11 cellular contexts compared by ENCODE assay signal in the genomic region with DNA sequence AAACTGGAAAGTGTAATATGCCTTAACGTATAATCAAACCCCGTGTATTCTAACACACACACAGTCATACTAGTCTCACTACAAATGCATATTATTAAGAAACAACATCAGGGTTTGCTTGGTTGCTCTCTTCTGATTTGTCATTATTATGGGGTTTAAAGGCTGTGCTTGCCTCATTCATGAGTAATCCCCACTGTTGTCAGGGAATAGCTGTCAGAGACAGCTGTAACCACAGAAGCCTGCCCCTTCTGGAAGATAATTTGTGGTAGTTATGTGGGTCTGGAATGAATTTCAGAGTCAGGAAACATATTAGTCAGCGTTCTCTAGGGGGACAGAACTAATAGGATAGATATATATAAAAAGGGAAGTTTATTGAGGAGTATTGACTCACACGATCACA.
DNase-seq lines count a peak whose midpoint lies in the region; ATAC-seq, FAIRE-seq and TF ChIP-seq lines count a peak whose summit lies in the region.
"Had no signal": no experiment of that assay in that cellular context is flagged by ENCODE, and none has a peak within 500 bp of the region (broad histone marks: within the 10 kb centered on the region; RNA-seq: fewer than 3 reads in every experiment).

No MANE protein-coding gene starts in this region.

- intact Hi-C loops in HepG2 (cut with micrococcal nuclease; ENCODE audit: unreplicated experiment): no loop called here

- H3K4me3 ChIP-seq in fibroblast of lung (replicated peaks in 1 of 4; ENCODE audit: control extremely low read depth in 1 of 4, insufficient read depth in 1 of 4, low read depth in 3 of 4, low read length in 4 of 4) (no peak overlapping the region), osteoblast (ENCODE audit: insufficient read depth, low read length) (no peak overlapping the region), HepG2 (replicated peaks in 1 of 3; ENCODE audit: insufficient read depth in 1 of 3, low read depth in 2 of 3, low read length in 3 of 3) (no peak overlapping the region)

- POLR2A ChIA-PET in HepG2 (lab: Yijun Ruan, JAX): no interaction called here

- no peak overlapping the region for H3K9ac ChIP-seq in fibroblast of lung (ENCODE audit: insufficient read depth, low read length)
- no peak overlapping the region for H3K9ac ChIP-seq in HepG2 (ENCODE audit: insufficient read depth, low read depth, low read length)

- no peaks in the 10 kb centered on the region for H4K20me1 ChIP-seq in fibroblast of lung (ENCODE audit: control insufficient read depth, extremely low read depth, insufficient read depth, low read length)
- no peaks in the 10 kb centered on the region for H4K20me1 ChIP-seq in osteoblast (ENCODE audit: insufficient read depth, low read length)
- no peaks in the 10 kb centered on the region for H4K20me1 ChIP-seq in HepG2 (ENCODE audit: insufficient read depth, low read length)

- DNase-seq in CD1c-positive myeloid dendritic cell (ENCODE audit: extremely low spot score) (peak; percentile 20), RCC 7860 (ENCODE audit: low spot score) (peak; percentile 86), fibroblast of lung (ENCODE audit: low read depth in 2 of 2) (peak; percentile 0 to 99), osteoblast (ENCODE audit: insufficient read length, low spot score, missing footprints) (no peak), NCI-H510A treated with DMSO at 0.1 percent for 48 hours (lab: John Stamatoyannopoulos, UW) (no peak), NCI-H446 (lab: John Stamatoyannopoulos, UW) (no peak), HepG2 (ENCODE audit: low spot score) (no peak)
- no peak for DNase-seq in stimulated activated effector memory CD8-positive, alpha-beta T cell treated with anti-CD3 and anti-CD28 coated beads, Interleukin-12 subunit alpha, Interleukin-12 subunit beta, amount 100 ng/mL, for 72 hours (ENCODE audit: low spot score in 2 of 2)
- DNase-seq: activated T-cell treated with anti-CD3 and anti-CD28 coated beads, Interleukin-2, amount 50 U/mL, for 48 hours; midbrain had no signal

- TF ChIP-seq EP300 in HepG2 (IDR thresholded peaks at IDR 0.05; ENCODE audit: low read depth in 2 of 2, low read length in 2 of 2) (no peak), HepG2 (CRISPR knock-in tag; IDR thresholded peaks at IDR 0.05; ENCODE audit: borderline replicate concordance) (no peak)

- peak overlapping the region; percentile 31 for H3K27ac ChIP-seq in fibroblast of lung (ENCODE audit: insufficient read depth, low read length)
- peak overlapping the region; percentile 91 for H3K27ac ChIP-seq in osteoblast (ENCODE audit: low read depth, low read length)
- no peak overlapping the region for H3K27ac ChIP-seq in HepG2 (ENCODE audit: extremely low read length, insufficient read depth, low read length)

- CTCF ChIA-PET in HepG2 (lab: Yijun Ruan, JAX; ENCODE audit: low intra/inter-chr PET ratio, low total read pairs): no interaction called here

- FAIRE-seq in RCC 7860 (lab: Jason Lieb, UNC): peak; percentile 93
- FAIRE-seq in HepG2 (lab: Jason Lieb, UNC): no peak
- FAIRE-seq: GM19239 had no signal

- TF ChIP-seq POLR2A in HepG2 (IDR thresholded peaks at IDR 0.05; ENCODE audit: insufficient read depth in 1 of 2, low read depth in 2 of 2, low read length in 2 of 2): no peak

- H3K9me3 ChIP-seq in fibroblast of lung (ENCODE audit: control insufficient read depth, insufficient read depth, low read depth, low read length) (no peaks in the 10 kb centered on the region), osteoblast (ENCODE audit: low read depth, low read length) (no peaks in the 10 kb centered on the region), HepG2 (ENCODE audit: low read length) (peaks cover 36% of the 10 kb centered on the region)

- H3K4me1 Mint-ChIP-seq in stimulated activated effector memory CD8-positive, alpha-beta T cell treated with anti-CD3 and anti-CD28 coated beads, Interleukin-12 subunit alpha, Interleukin-12 subunit beta, amount 100 ng/mL, for 72 hours: no peaks in the 10 kb centered on the region

- H3K36me3 Mint-ChIP-seq in stimulated activated effector memory CD8-positive, alpha-beta T cell treated with anti-CD3 and anti-CD28 coated beads, Interleukin-12 subunit alpha, Interleukin-12 subunit beta, amount 100 ng/mL, for 72 hours: no peaks in the 10 kb centered on the region

- H3K27me3 ChIP-seq in fibroblast of lung (ENCODE audit: control insufficient read depth, insufficient read depth, low read length): no peaks in the 10 kb centered on the region
- H3K27me3 ChIP-seq in osteoblast (ENCODE audit: insufficient read depth, low read length): no peaks in the 10 kb centered on the region
- H3K27me3 ChIP-seq in HepG2 (ENCODE audit: control insufficient read depth in 1 of 2, insufficient read depth in 2 of 2, low read length in 2 of 2): no peaks in the 10 kb centered on the region

- in situ Hi-C loops in HepG2 (cut with HindIII; ENCODE audit: extremely low pct_ligation_motif_present, low pct_unique_long_range_greater_than_20kb): no loop called here

- no TSS peak for BruUV-seq in HepG2 (replicated peaks; lab: Mats Ljungman, UMichigan)

- no peak overlapping the region for H3K4me3 Mint-ChIP-seq in stimulated activated effector memory CD8-positive, alpha-beta T cell treated with anti-CD3 and anti-CD28 coated beads, Interleukin-12 subunit alpha, Interleukin-12 subunit beta, amount 100 ng/mL, for 72 hours

- no peaks in the 10 kb centered on the region for H3K4me1 ChIP-seq in fibroblast of lung (ENCODE audit: control insufficient read depth, extremely low read depth, insufficient read depth, low read length)
- H3K4me1 ChIP-seq in osteoblast (ENCODE audit: insufficient read depth, low read length): peaks cover 10% of the 10 kb centered on the region
- H3K4me1 ChIP-seq in HepG2 (ENCODE audit: insufficient read depth, low read length): no peaks in the 10 kb centered on the region

- TF ChIP-seq RAD21 in HepG2 (CRISPR knock-in tag; IDR thresholded peaks at IDR 0.05): no peak

- no peak overlapping the region for H3K27ac Mint-ChIP-seq in stimulated activated effector memory CD8-positive, alpha-beta T cell treated with anti-CD3 and anti-CD28 coated beads, Interleukin-12 subunit alpha, Interleukin-12 subunit beta, amount 100 ng/mL, for 72 hours

- H3K36me3 ChIP-seq in fibroblast of lung (ENCODE audit: control insufficient read depth, insufficient read depth, low read length) (no peaks in the 10 kb centered on the region), osteoblast (ENCODE audit: insufficient read depth, low read length) (no peaks in the 10 kb centered on the region), HepG2 (replicated peaks in 1 of 2; ENCODE audit: control insufficient read depth in 1 of 2, insufficient read depth in 2 of 2, low read length in 2 of 2) (no peaks in the 10 kb centered on the region)

- H2AFZ ChIP-seq in fibroblast of lung (ENCODE audit: low read length) (no peak overlapping the region), osteoblast (ENCODE audit: low read length) (no peak overlapping the region), HepG2 (ENCODE audit: low read length) (no peak overlapping the region)

- TF ChIP-seq CTCF in fibroblast of lung (conservative IDR thresholded peaks at IDR 0.05 in 1 of 2, IDR thresholded peaks at IDR 0.05 in 1 of 2; ENCODE audit: low read depth in 1 of 2, low read length in 2 of 2): no peak
- no peak for TF ChIP-seq CTCF in osteoblast (IDR thresholded peaks at IDR 0.05; ENCODE audit: extremely low read depth, low read depth, low read length)
- TF ChIP-seq CTCF in HepG2 (CRISPR knock-in tag; IDR thresholded peaks at IDR 0.05): no peak

- no peak for ATAC-seq in stimulated activated effector memory CD8-positive, alpha-beta T cell treated with anti-CD3 and anti-CD28 coated beads, Interleukin-12 subunit alpha, Interleukin-12 subunit beta, amount 100 ng/mL, for 72 hours
- ATAC-seq in HepG2: no peak

- no peaks in the 10 kb centered on the region for H3K79me2 ChIP-seq in fibroblast of lung (ENCODE audit: control insufficient read depth, insufficient read depth, low read length)
- no peaks in the 10 kb centered on the region for H3K79me2 ChIP-seq in osteoblast (ENCODE audit: insufficient read depth, low read length)
- H3K79me2 ChIP-seq in HepG2 (ENCODE audit: insufficient read depth, low read length): no peaks in the 10 kb centered on the region

- H3K4me2 ChIP-seq in fibroblast of lung (ENCODE audit: extremely low read depth, insufficient read depth, low read length): no peak overlapping the region
- no peak overlapping the region for H3K4me2 ChIP-seq in osteoblast (ENCODE audit: insufficient read depth, low read length)
- no peak overlapping the region for H3K4me2 ChIP-seq in HepG2 (ENCODE audit: low read depth, low read length)

- WGBS in HepG2 (ENCODE audit: low lambda C conversion rate): 8% methylated on average over 4 of the region's 4 CpGs

- peaks cover 11% of the 10 kb centered on the region for H3K9me3 Mint-ChIP-seq in stimulated activated effector memory CD8-positive, alpha-beta T cell treated with anti-CD3 and anti-CD28 coated beads, Interleukin-12 subunit alpha, Interleukin-12 subunit beta, amount 100 ng/mL, for 72 hours

TF ChIP-seq in HepG2, 621 proteins besides CTCF, POLR2A, EP300 and RAD21:
- no peak for TF ChIP-seq ZNF570 (CRISPR knock-in tag; IDR thresholded peaks at IDR 0.05; ENCODE audit: borderline replicate concordance)
- no peak for TF ChIP-seq CENPX (CRISPR knock-in tag; IDR thresholded peaks at IDR 0.05)
- TF ChIP-seq ZNF382 (CRISPR knock-in tag; IDR thresholded peaks at IDR 0.05; ENCODE audit: borderline replicate concordance): no peak

Comparison
In these comparisons a context has a peak if more than half of its experiments do, and no peak if none do; other contexts are left out.
1. DNase-seq: peak in CD1c-positive myeloid dendritic cell (single experiment), RCC 7860 (single experiment) and fibroblast of lung (2 of 2); none in osteoblast (single experiment), NCI-H510A treated with DMSO at 0.1 percent for 48 hours (single experiment), NCI-H446 (0 of 2), stimulated activated effector memory CD8-positive, alpha-beta T cell treated with anti-CD3 and anti-CD28 coated beads, Interleukin-12 subunit alpha, Interleukin-12 subunit beta, amount 100 ng/mL, for 72 hours (0 of 2) and HepG2 (single experiment).